ENCODE assay signal across 30 cellular contexts in genomic region chr11:123562166-123562565, GRCh38.
DNase-seq lines count a peak whose midpoint lies in the region; ATAC-seq and TF ChIP-seq lines count a peak whose summit lies in the region.
"Had no signal": no experiment of that assay in that cellular context is flagged by ENCODE, and none has a peak within 500 bp of the region (broad histone marks: within the 10 kb centered on the region; RNA-seq: fewer than 3 reads in every experiment).

No MANE protein-coding gene starts in this region.

- H3K79me2 ChIP-seq in osteoblast (ENCODE audit: insufficient read depth, low read length): peaks cover 65% of the 10 kb centered on the region
- no peaks in the 10 kb centered on the region for H3K79me2 ChIP-seq in mesendoderm (ENCODE audit: control insufficient read depth, insufficient read depth, low read length)

- no peak overlapping the region for H2AFZ ChIP-seq in osteoblast (ENCODE audit: low read length)

- H3K4me2 ChIP-seq in BLaER1 (peak overlapping the region; percentile 97), osteoblast (ENCODE audit: insufficient read depth, low read length) (no peak overlapping the region), mesendoderm (ENCODE audit: low read length) (no peak overlapping the region)

- H4K8ac ChIP-seq in mesendoderm (ENCODE audit: low read depth, low read length): no peak overlapping the region

- H3K27ac Mint-ChIP-seq in brain: peak overlapping the region in 3 of 5 experiments; percentile 51 to 99 (median 95)
- H3K27ac Mint-ChIP-seq: activated B cell treated with CpG ODN at 0.5 μM for 24 hours; effector memory CD8-positive, alpha-beta T cell; IgD-negative memory B cell had no signal

- no peaks in the 10 kb centered on the region for H3K9me3 ChIP-seq in BLaER1
- H3K9me3 ChIP-seq in osteoblast (ENCODE audit: low read depth, low read length): no peaks in the 10 kb centered on the region
- H3K9me3 ChIP-seq: Caco-2, left lung, MG63, upper lobe of right lung had no signal

- DNase-seq in NCI-H69 (lab: John Stamatoyannopoulos, UW): peak; percentile 27
- peak; percentile 15 for DNase-seq in osteoblast (ENCODE audit: insufficient read length, low spot score, missing footprints)
- no peak for DNase-seq in mesendoderm
- DNase-seq in Ammon's horn (ENCODE audit: low spot score): no peak
- no peak for DNase-seq in HCEC 1CT
- DNase-seq: activated B cell treated with CpG ODN at 0.5 μM for 24 hours; activated CD4-positive, alpha-beta T cell treated with anti-CD3 and anti-CD28 coated beads, Interleukin-2, amount 50 U/mL, for 1 hour; activated gamma-delta T cell treated with Interleukin-2 at 50 U/mL for 16 hours; activated T-cell treated with anti-CD3 and anti-CD28 coated beads, Interleukin-2, amount 50 U/mL, for 4 hours; Caco-2; DMS79; effector memory CD8-positive, alpha-beta T cell; GDM1; H7; left lung; MG63; naive B cell; NCI-H1417; NCI-H2107; NCI-H446; NCI-H82; stimulated activated CD4-positive, alpha-beta T cell treated with anti-CD3 and anti-CD28 coated beads, Interleukin-2, amount 100 ng/mL, for 24 hours; SW 1271; upper lobe of right lung had no signal

- H3K27me3 ChIP-seq in BLaER1 (no peaks in the 10 kb centered on the region), osteoblast (ENCODE audit: insufficient read depth, low read length) (no peaks in the 10 kb centered on the region), mesendoderm (ENCODE audit: insufficient read depth, low read length, poor library complexity) (no peaks in the 10 kb centered on the region)
- H3K27me3 ChIP-seq: upper lobe of right lung had no signal

- H3K23ac ChIP-seq in mesendoderm (ENCODE audit: low read length): no peak overlapping the region

- H3K9me3 Mint-ChIP-seq in brain: no peaks in the 10 kb centered on the region
- H3K9me3 Mint-ChIP-seq: activated B cell treated with CpG ODN at 0.5 μM for 24 hours; activated T-cell treated with anti-CD3 and anti-CD28 coated beads, Interleukin-2, amount 50 U/mL, for 4 hours; effector memory CD8-positive, alpha-beta T cell; mesothelial cell of epicardium; naive B cell had no signal

- no peak overlapping the region for H3K56ac ChIP-seq in mesendoderm (ENCODE audit: low read length)

- H3K27ac ChIP-seq in BLaER1 (no peak overlapping the region), osteoblast (ENCODE audit: low read depth, low read length) (no peak overlapping the region), mesendoderm (ENCODE audit: low read depth, low read length) (no peak overlapping the region)
- H3K27ac ChIP-seq: C4-2B, left lung, upper lobe of right lung had no signal

- H3K9ac ChIP-seq in BLaER1 (no peak overlapping the region), mesendoderm (ENCODE audit: low read length) (no peak overlapping the region)

- TF ChIP-seq CTCF in brain (conservative IDR thresholded peaks at IDR 0.05) (no peak), osteoblast (IDR thresholded peaks at IDR 0.05; ENCODE audit: extremely low read depth, low read depth, low read length) (no peak)

- peaks cover 88% of the 10 kb centered on the region for H3K4me1 Mint-ChIP-seq in brain

- H2BK5ac ChIP-seq in mesendoderm (ENCODE audit: low read length): no peak overlapping the region

- H3K4me3 Mint-ChIP-seq in brain: peak overlapping the region in 1 of 5 experiments; percentile 43
- H3K4me3 Mint-ChIP-seq: activated B cell treated with CpG ODN at 0.5 μM for 24 hours; activated T-cell treated with anti-CD3 and anti-CD28 coated beads, Interleukin-2, amount 50 U/mL, for 4 hours; effector memory CD8-positive, alpha-beta T cell; IgD-negative memory B cell; mesothelial cell of epicardium had no signal

- H3K36me3 ChIP-seq in BLaER1 (no peaks in the 10 kb centered on the region), osteoblast (ENCODE audit: insufficient read depth, low read length) (no peaks in the 10 kb centered on the region), mesendoderm (ENCODE audit: control insufficient read depth, insufficient read depth, low read length) (no peaks in the 10 kb centered on the region)
- H3K36me3 ChIP-seq: left lung, MG63, upper lobe of right lung had no signal

- no peak overlapping the region for H2BK15ac ChIP-seq in mesendoderm (replicated peaks; ENCODE audit: low read depth)

- H3K4me3 ChIP-seq in BLaER1: no peak overlapping the region
- H3K4me3 ChIP-seq in osteoblast (ENCODE audit: insufficient read depth, low read length): no peak overlapping the region
- H3K4me3 ChIP-seq in mesendoderm (ENCODE audit: low read length): no peak overlapping the region
- H3K4me3 ChIP-seq: left lung, MG63, upper lobe of right lung had no signal

- no peak overlapping the region for H2BK120ac ChIP-seq in mesendoderm (ENCODE audit: low read depth, low read length)

- H3K36me3 Mint-ChIP-seq in brain: no peaks in the 10 kb centered on the region
- H3K36me3 Mint-ChIP-seq: IgD-negative memory B cell, mesothelial cell of epicardium, naive B cell had no signal

- no CpG with 5 or more reads among the region's 7 CpGs for WGBS in mesendoderm (ENCODE audit: extremely low coverage, insufficient coverage, low lambda C conversion rate)

- H2AK5ac ChIP-seq in mesendoderm (ENCODE audit: low read length): no peak overlapping the region

- peaks cover 56% of the 10 kb centered on the region for H4K20me1 ChIP-seq in BLaER1
- H4K20me1 ChIP-seq in osteoblast (ENCODE audit: insufficient read depth, low read length): peaks cover 32% of the 10 kb centered on the region

- no peak overlapping the region for H3K18ac ChIP-seq in mesendoderm (ENCODE audit: low read length)

- H3K79me1 ChIP-seq in mesendoderm (ENCODE audit: low read length): peaks cover 4% of the 10 kb centered on the region

- peaks cover 3% of the 10 kb centered on the region for H3K27me3 Mint-ChIP-seq in brain
- H3K27me3 Mint-ChIP-seq: activated B cell treated with CpG ODN at 0.5 μM for 24 hours; effector memory CD8-positive, alpha-beta T cell had no signal

- H3K4ac ChIP-seq in mesendoderm (ENCODE audit: low read depth, low read length): no peak overlapping the region

- H3K4me1 ChIP-seq in BLaER1 (peaks cover 50% of the 10 kb centered on the region), osteoblast (ENCODE audit: insufficient read depth, low read length) (peaks cover 28% of the 10 kb centered on the region), mesendoderm (ENCODE audit: control insufficient read depth, low read depth, low read length) (peaks cover 3% of the 10 kb centered on the region)
- H3K4me1 ChIP-seq: Caco-2, left lung, upper lobe of right lung had no signal

- H4K5ac ChIP-seq in mesendoderm (ENCODE audit: low read length): no peak overlapping the region

- no peak for ATAC-seq in GM19328 (IDR thresholded peaks at IDR 0.05; ENCODE audit: unreplicated experiment)
- ATAC-seq: activated T-cell treated with anti-CD3 and anti-CD28 coated beads, Interleukin-2, amount 50 U/mL, for 4 hours; effector memory CD8-positive, alpha-beta T cell; left lung; upper lobe of right lung had no signal

Comparison
In these comparisons a context has a peak if more than half of its experiments do, and no peak if none do; other contexts are left out.
1. DNase-seq: peak in NCI-H69 (single experiment) and osteoblast (single experiment); none in mesendoderm (single experiment), Ammon's horn (single experiment) and HCEC 1CT (single experiment).